Comparison of ENCODE assay signal across 8 cellular contexts in the genomic region with DNA sequence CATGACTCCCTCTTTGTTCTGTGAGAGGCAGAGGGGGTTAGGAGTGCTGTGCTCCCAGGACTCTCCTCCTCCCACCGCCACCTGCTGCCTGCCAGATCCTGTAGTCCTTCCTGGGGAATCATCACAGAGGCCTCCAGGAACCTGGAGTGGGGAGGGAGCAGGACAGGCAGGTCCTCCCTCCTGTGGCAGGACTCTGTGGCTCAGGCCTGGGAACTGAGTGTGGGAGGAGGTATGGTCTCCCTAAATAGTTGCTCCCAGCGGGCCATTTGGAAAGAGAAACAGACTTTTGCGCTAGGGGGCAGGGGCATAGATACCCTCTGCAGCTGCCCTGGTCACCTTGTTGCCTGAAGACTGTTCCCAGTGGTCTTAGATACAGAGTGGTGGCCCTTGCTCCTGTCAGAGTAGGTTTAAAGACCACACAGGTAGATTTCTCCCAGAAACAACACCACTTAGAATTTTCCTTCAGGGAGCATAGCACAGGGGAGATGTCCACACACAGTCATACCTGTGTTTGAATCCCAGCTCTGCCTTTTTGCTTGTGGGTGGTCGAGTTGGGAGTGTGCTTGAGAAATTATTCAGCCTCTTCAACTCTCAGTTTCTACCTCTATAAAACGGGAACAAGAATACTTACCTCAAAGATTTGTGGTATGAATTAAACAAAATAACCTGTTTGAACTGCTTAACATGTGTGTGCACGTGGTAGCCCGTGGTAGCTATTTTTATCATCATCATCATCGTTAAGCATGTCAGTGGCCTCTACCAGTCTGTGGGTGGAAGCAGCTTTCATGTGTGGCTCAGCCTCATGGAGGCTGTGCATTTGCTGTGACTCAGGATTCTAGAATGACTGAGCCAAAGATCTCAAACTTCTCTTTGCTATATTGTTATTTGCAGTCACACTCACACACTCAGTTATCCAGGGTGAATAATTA. TPM values are rescaled to one million over a fixed set of nuclear protein-coding genes. Genes with fewer than 3 reads are reported as not detected.
A peak's percentile ranks its signal among the peaks of the same experiment; 100 is the strongest.
DNase-seq lines count a peak whose midpoint lies in the region; ATAC-seq and TF ChIP-seq lines count a peak whose summit lies in the region.

No MANE protein-coding gene starts in this region.

- intact Hi-C loops in A673 (cut with micrococcal nuclease; ENCODE audit: unreplicated experiment) = no loop called here

- H3K9me3 ChIP-seq in A673 (ENCODE audit: low read depth, low read length, poor library complexity, severe bottlenecking) = no peaks in the 10 kb centered on the region

- no TSS peak for BruUV-seq in A673 (replicated peaks; lab: Mats Ljungman, UMichigan)

- CTCF ChIA-PET in A673 (lab: Charles Lee) = no interaction called here

- no peak for TF ChIP-seq CTCF in fibroblast of the aortic adventitia (IDR thresholded peaks at IDR 0.05; ENCODE audit: insufficient read depth, low read length)
- TF ChIP-seq CTCF in A673 (conservative IDR thresholded peaks at IDR 0.05; ENCODE audit: low read depth, low read length) = no peak

- H3K4me3 ChIP-seq in fibroblast of the aortic adventitia (ENCODE audit: low read depth, low read length) = no peak overlapping the region
- no peak overlapping the region for H3K4me3 ChIP-seq in A673 (ENCODE audit: low read depth, low read length, poor library complexity, severe bottlenecking)

- DNase-seq in CD1c-positive myeloid dendritic cell (ENCODE audit: extremely low spot score) (peak; percentile 90), M059J (ENCODE audit: low read depth) (peak; percentile 81), fibroblast of the aortic adventitia (ENCODE audit: low read depth) (peak; percentile 85), SKM-1 treated with dmso at 0.1 percent for 144 hours (lab: John Stamatoyannopoulos, UW; ENCODE audit: unreplicated experiment) (no peak), A673 (ENCODE audit: low spot score) (no peak)
- DNase-seq in activated CD8-positive, alpha-beta memory T cell treated with anti-CD3 and anti-CD28 coated beads, Interleukin-2, amount 50 U/mL, for 48 hours = peak; percentile 71
- peak; percentile 77 for DNase-seq in stimulated activated CD4-positive, alpha-beta T cell treated with anti-CD3 and anti-CD28 coated beads, Interleukin-2, amount 100 ng/mL, for 4 hours (ENCODE audit: low read depth)

- H3K4me1 ChIP-seq in A673 (ENCODE audit: insufficient read depth, low read length, poor library complexity, severe bottlenecking) = peaks cover 50% of the 10 kb centered on the region

- no peaks in the 10 kb centered on the region for H3K27me3 ChIP-seq in A673 (replicated peaks; ENCODE audit: insufficient read depth, low read depth, low read length, poor library complexity)

- ATAC-seq in GM21423 (IDR thresholded peaks at IDR 0.05; ENCODE audit: unreplicated experiment) = peak; percentile 34

- H3K36me3 ChIP-seq in A673 (ENCODE audit: insufficient read depth, low read length, poor library complexity, severe bottlenecking) = no peaks in the 10 kb centered on the region

- no peak overlapping the region for H3K27ac ChIP-seq in A673 (ENCODE audit: low read depth, low read length, poor library complexity, severe bottlenecking)

- POLR2A ChIA-PET in A673 (lab: Charles Lee; ENCODE audit: low non-redundant PET) = no interaction called here

RNA-seq across cellular contexts. Expression of gene SLC22A5, which starts 55.8 kb away (rescaled TPM):
- 3.7 and 4.5 TPM in 2 replicates for total RNA-seq in M059J (2014; rRNA removed; shearing (Covaris generic))
- total RNA-seq in fibroblast of the aortic adventitia (ENCODE audit: low replicate concordance) (6.5 TPM in 2 replicates), A673 (2021) (3.0 and 3.8 TPM in 2 replicates)

Comparison
In these comparisons a context has a peak if more than half of its experiments do, and no peak if none do; other contexts are left out.
1. DNase-seq: peak in CD1c-positive myeloid dendritic cell (single experiment), M059J (single experiment), activated CD8-positive, alpha-beta memory T cell treated with anti-CD3 and anti-CD28 coated beads, Interleukin-2, amount 50 U/mL, for 48 hours (single experiment), fibroblast of the aortic adventitia (single experiment) and stimulated activated CD4-positive, alpha-beta T cell treated with anti-CD3 and anti-CD28 coated beads, Interleukin-2, amount 100 ng/mL, for 4 hours (single experiment); none in SKM-1 treated with dmso at 0.1 percent for 144 hours (single experiment) and A673 (single experiment).